In the genomic region with DNA sequence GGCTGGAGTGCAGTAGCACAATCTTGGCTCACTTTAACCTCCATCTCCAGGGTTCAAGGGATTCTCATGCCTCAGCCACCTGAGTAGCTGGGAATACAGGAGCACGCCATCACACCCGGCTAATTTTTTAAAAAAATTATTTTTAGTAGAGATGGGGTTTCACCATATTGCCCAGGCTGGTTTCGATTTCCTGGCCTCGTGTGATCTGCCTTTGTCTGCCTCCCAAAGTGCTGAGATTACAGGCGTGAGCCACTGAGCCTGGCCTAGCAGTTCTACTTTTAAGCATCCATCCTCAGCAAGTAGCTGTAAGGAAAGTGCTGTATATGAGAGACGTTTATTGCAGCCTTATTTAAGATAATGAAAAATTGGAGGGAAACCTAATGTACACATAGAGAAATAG, we compare ENCODE assay signal across 15 cellular contexts.
A peak's percentile ranks its signal among the peaks of the same experiment; 100 is the strongest.
DNase-seq lines count a peak whose midpoint lies in the region; ATAC-seq and TF ChIP-seq lines count a peak whose summit lies in the region.
"Had no signal": no experiment of that assay in that cellular context is flagged by ENCODE, and none has a peak within 500 bp of the region (broad histone marks: within the 10 kb centered on the region; RNA-seq: fewer than 3 reads in every experiment).

No MANE protein-coding gene starts in this region.

- ATAC-seq in GM18511 (IDR thresholded peaks at IDR 0.05; ENCODE audit: unreplicated experiment): peak; percentile 79
- ATAC-seq in GM21515 (IDR thresholded peaks at IDR 0.05; ENCODE audit: unreplicated experiment): peak; percentile 51
- peak; percentile 69 for ATAC-seq in HG03196 (IDR thresholded peaks at IDR 0.05; ENCODE audit: unreplicated experiment)

- peaks cover 2% of the 10 kb centered on the region for H3K9me3 ChIP-seq in suprapubic skin
- H3K9me3 ChIP-seq: Peyer's patch had no signal

- H3K27me3 ChIP-seq in suprapubic skin: no peaks in the 10 kb centered on the region
- H3K27me3 ChIP-seq: Peyer's patch had no signal

- peak; percentile 35 for DNase-seq in RPMI8226
- DNase-seq in suprapubic skin (ENCODE audit: low spot score in 2 of 2): no peak
- DNase-seq in stimulated activated CD4-positive, alpha-beta T cell treated with anti-CD3 and anti-CD28 coated beads, Interleukin-4, amount 100 ng/mL, for 4 hours: no peak
- DNase-seq in NCI-H146 (lab: John Stamatoyannopoulos, UW): no peak
- no peak for DNase-seq in HuH-7 (ENCODE audit: low spot score)
- DNase-seq: C1 segment of cervical spinal cord, NCI-H1930, NCI-H2171, NCI-H446 treated with DMSO at 0.1 percent for 48 hours, NCI-H748 treated with DMSO at 0.1 percent for 48 hours, Peyer's patch, SHP77 had no signal

- 87% methylated on average over 6 of the region's 6 CpGs for WGBS in suprapubic skin

- no peaks in the 10 kb centered on the region for H3K36me3 ChIP-seq in suprapubic skin
- H3K36me3 ChIP-seq: Peyer's patch had no signal

- H3K27ac ChIP-seq in suprapubic skin: no peak overlapping the region
- H3K27ac ChIP-seq: Peyer's patch had no signal

- TF ChIP-seq EP300 in suprapubic skin (IDR thresholded peaks at IDR 0.05): no peak

- no peak for TF ChIP-seq POLR2A in suprapubic skin (IDR thresholded peaks at IDR 0.05)

- no peak overlapping the region for H3K4me3 ChIP-seq in suprapubic skin
- H3K4me3 ChIP-seq: Peyer's patch had no signal

- no peaks in the 10 kb centered on the region for H3K4me1 ChIP-seq in suprapubic skin
- H3K4me1 ChIP-seq: Peyer's patch had no signal

- no peak for TF ChIP-seq CTCF in suprapubic skin (IDR thresholded peaks at IDR 0.05)
